In genomic region chr14:26204954-26205479, GRCh38 we compare ENCODE assay signal across 9 cellular contexts.
A peak's percentile ranks its signal among the peaks of the same experiment; 100 is the strongest.
DNase-seq lines count a peak whose midpoint lies in the region; ATAC-seq and TF ChIP-seq lines count a peak whose summit lies in the region.
"Had no signal": no experiment of that assay in that cellular context is flagged by ENCODE, and none has a peak within 500 bp of the region (broad histone marks: within the 10 kb centered on the region; RNA-seq: fewer than 3 reads in every experiment).

No MANE protein-coding gene starts in this region.

- no TSS peak for BruUV-seq in OCI-LY7 (replicated peaks; lab: Mats Ljungman, UMichigan)

- H3K27ac ChIP-seq in right atrium auricular region (no peak overlapping the region), ovary (no peak overlapping the region), OCI-LY7 (ENCODE audit: low read depth, low read length, poor library complexity, severe bottlenecking) (no peak overlapping the region)

- POLR2A ChIA-PET in OCI-LY7 (lab: Charles Lee), result no interaction called here

- H3K4me2 ChIP-seq in OCI-LY7 (ENCODE audit: low read length), result no peak overlapping the region

- CTCF ChIA-PET in OCI-LY7 (lab: Charles Lee; ENCODE audit: unreplicated experiment), result no interaction called here

- no peaks in the 10 kb centered on the region for H3K4me1 ChIP-seq in right atrium auricular region
- no peaks in the 10 kb centered on the region for H3K4me1 ChIP-seq in ovary (ENCODE audit: insufficient read depth)
- H3K4me1 ChIP-seq in OCI-LY7 (ENCODE audit: insufficient read depth, low read length, poor library complexity, severe bottlenecking), result no peaks in the 10 kb centered on the region

- intact Hi-C loops in ovary (cut with DNase I) (no loop called here), OCI-LY7 (cut with micrococcal nuclease; ENCODE audit: unreplicated experiment) (no loop called here)

- TF ChIP-seq CTCF in right atrium auricular region (IDR thresholded peaks at IDR 0.05) (no peak), ovary (IDR thresholded peaks at IDR 0.05) (no peak), OCI-LY7 (conservative IDR thresholded peaks at IDR 0.05; ENCODE audit: low read length) (no peak)

- H3K36me3 ChIP-seq in right atrium auricular region (no peaks in the 10 kb centered on the region), ovary (no peaks in the 10 kb centered on the region), OCI-LY7 (ENCODE audit: insufficient read depth, low read length) (no peaks in the 10 kb centered on the region)

- no peaks in the 10 kb centered on the region for H3K27me3 ChIP-seq in right atrium auricular region
- no peaks in the 10 kb centered on the region for H3K27me3 ChIP-seq in ovary

- no peak for TF ChIP-seq EP300 in ovary (IDR thresholded peaks at IDR 0.05)

- no peaks in the 10 kb centered on the region for H4K20me1 ChIP-seq in OCI-LY7 (ENCODE audit: insufficient read depth, low read length)

- H3K9me3 ChIP-seq in right atrium auricular region, result no peaks in the 10 kb centered on the region
- H3K9me3 ChIP-seq in ovary, result no peaks in the 10 kb centered on the region
- peaks cover 6% of the 10 kb centered on the region; the same call in 1 of the 2 replicates for H3K9me3 ChIP-seq in OCI-LY7 (ENCODE audit: low read length)

- WGBS in ovary, 3 donors, result 4 to 11% (median 11%) methylated on average over 39 to 40 of the region's 40 CpGs

- TF ChIP-seq POLR2A in ovary (IDR thresholded peaks at IDR 0.05), result no peak

- ATAC-seq in HG03175 (IDR thresholded peaks at IDR 0.05; ENCODE audit: unreplicated experiment), result no peak
- ATAC-seq: HCT116 had no signal

- no peak overlapping the region for H2AFZ ChIP-seq in OCI-LY7 (ENCODE audit: low read length)

- peak overlapping the region; percentile 27 to 46 for H3K4me3 ChIP-seq in right atrium auricular region
- peak overlapping the region; percentile 26 for H3K4me3 ChIP-seq in ovary
- no peak overlapping the region for H3K4me3 ChIP-seq in OCI-LY7 (ENCODE audit: low read depth, low read length, poor library complexity, severe bottlenecking)

- H3K79me2 ChIP-seq in OCI-LY7 (ENCODE audit: insufficient read depth, low read depth, low read length), result no peaks in the 10 kb centered on the region

- peak; percentile 85 for DNase-seq in G401 (ENCODE audit: low spot score)
- peak in 31 of 56 donors; percentile 0 to 61 (median 16) for DNase-seq in amygdala (lab: John Stamatoyannopoulos, UW)
- no peak for DNase-seq in right atrium auricular region (ENCODE audit: low spot score)
- peak; percentile 28 to 70 (median 49) for DNase-seq in ovary
- DNase-seq in OCI-LY7 (ENCODE audit: low spot score), result no peak
- no peak for DNase-seq in COLO829 (ENCODE audit: low spot score)
- DNase-seq in 8988T, result no peak

- in situ Hi-C loops in G401 (cut with HindIII; ENCODE audit: low sequenced_read_pairs), result no loop called here

- no peaks in the 10 kb centered on the region for H3K9me2 ChIP-seq in OCI-LY7 (ENCODE audit: insufficient read depth, low read length)

Comparison
In these comparisons a context has a peak if more than half of its experiments do, and no peak if none do; other contexts are left out.
1. DNase-seq: peak in G401 (single experiment), amygdala (31 of 56) and ovary (5 of 5); none in right atrium auricular region (single experiment), OCI-LY7 (single experiment), COLO829 (single experiment) and 8988T (single experiment).